1 cellular context compared by ENCODE assay signal in genomic region chr2:226979004-226979403, GRCh38.
TF ChIP-seq lines count a peak whose summit lies in the region.

No MANE protein-coding gene starts in this region.

TF ChIP-seq in IMR-90, 13 proteins besides CTCF, POLR2A, EP300 and RAD21:
- TF ChIP-seq NFE2L2 (IDR thresholded peaks at IDR 0.05; ENCODE audit: low read depth, low read length) (no peak), FOS (IDR thresholded peaks at IDR 0.05; ENCODE audit: low read depth, low read length) (no peak), RCOR1 (IDR thresholded peaks at IDR 0.05; ENCODE audit: insufficient replicate concordance, low read length) (no peak), RFX5 (IDR thresholded peaks at IDR 0.05; ENCODE audit: low read depth, low read length) (no peak), MXI1 (IDR thresholded peaks at IDR 0.05; ENCODE audit: borderline replicate concordance, low read depth, low read length) (no peak), BHLHE40 (IDR thresholded peaks at IDR 0.05; ENCODE audit: low read depth, low read length) (no peak)
- TF ChIP-seq, protein P1, sequence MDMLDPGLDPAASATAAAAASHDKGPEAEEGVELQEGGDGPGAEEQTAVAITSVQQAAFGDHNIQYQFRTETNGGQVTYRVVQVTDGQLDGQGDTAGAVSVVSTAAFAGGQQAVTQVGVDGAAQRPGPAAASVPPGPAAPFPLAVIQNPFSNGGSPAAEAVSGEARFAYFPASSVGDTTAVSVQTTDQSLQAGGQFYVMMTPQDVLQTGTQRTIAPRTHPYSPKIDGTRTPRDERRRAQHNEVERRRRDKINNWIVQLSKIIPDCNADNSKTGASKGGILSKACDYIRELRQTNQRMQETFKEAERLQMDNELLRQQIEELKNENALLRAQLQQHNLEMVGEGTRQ (IDR thresholded peaks at IDR 0.05; ENCODE audit: low read depth, low read length) = no peak
